ENCODE assay signal across 8 cellular contexts in the genomic region with DNA sequence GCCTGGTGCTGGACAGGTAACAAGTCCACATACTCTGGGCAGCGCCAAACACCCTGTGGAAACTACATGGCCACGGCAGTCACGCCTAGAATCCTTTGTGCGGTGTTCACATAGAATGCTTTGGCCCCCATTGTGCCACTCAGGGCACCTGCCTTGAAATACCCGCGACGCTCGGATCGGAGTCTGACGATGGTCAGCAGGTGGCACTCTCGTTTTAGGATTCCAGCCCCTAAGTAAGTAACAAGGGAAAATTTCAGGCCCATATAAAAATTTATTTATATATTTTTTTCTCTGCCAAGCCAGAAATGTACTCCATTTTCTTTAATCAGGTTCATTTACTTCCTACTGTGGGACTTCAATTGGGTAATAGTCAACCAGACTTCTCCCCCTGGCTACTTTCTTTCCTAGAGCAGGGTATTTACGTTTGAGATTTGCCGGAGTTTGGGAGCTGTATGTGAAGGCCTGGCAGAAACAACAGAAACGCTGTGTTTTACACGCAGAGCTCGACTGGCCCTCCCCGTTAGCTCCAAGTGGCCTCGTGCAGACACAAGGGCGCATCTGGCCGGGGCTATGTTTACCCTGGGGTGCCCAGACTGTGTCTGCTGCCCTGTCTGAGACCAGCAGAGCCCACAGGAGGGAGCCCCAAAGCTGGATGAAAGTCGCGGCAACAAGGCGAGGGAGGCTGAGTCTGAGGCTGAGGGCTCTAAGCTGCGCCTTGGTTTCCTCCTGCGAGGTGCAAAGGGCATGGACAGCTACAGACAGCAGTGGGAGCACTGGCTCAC. TPM values are rescaled to one million over a fixed set of nuclear protein-coding genes. Genes with fewer than 3 reads are reported as not detected.
DNase-seq lines count a peak whose midpoint lies in the region; ATAC-seq lines count a peak whose summit lies in the region.

No MANE protein-coding gene starts in this region.

- no CpG with 5 or more reads among the region's 25 CpGs for WGBS in iPS DF 6.9 (ENCODE audit: insufficient coverage, insufficient read length)

- no peak overlapping the region for H3K4me3 ChIP-seq in iPS DF 6.9 (ENCODE audit: low read length)
- peak overlapping the region; percentile 35 to 55 (median 42) for H3K4me3 ChIP-seq in skeletal muscle tissue (ENCODE audit: low read length in 3 of 3)

- no peak for ATAC-seq in GM21717 (IDR thresholded peaks at IDR 0.05; ENCODE audit: unreplicated experiment)
- ATAC-seq in HG02642 (IDR thresholded peaks at IDR 0.05; ENCODE audit: poor library complexity, unreplicated experiment): no peak

- H3K9ac ChIP-seq in skeletal muscle tissue (ENCODE audit: low read depth in 1 of 3, low read length in 3 of 3): peak overlapping the region in 2 of 3 donors; percentile 34 to 71

- H3K27ac ChIP-seq in iPS DF 6.9 (ENCODE audit: low read length) (no peak overlapping the region), skeletal muscle tissue (ENCODE audit: low read depth, low read length) (peak overlapping the region; percentile 50)

- no peaks in the 10 kb centered on the region for H3K27me3 ChIP-seq in iPS DF 6.9 (ENCODE audit: control insufficient read depth, insufficient read depth, low read length)
- H3K27me3 ChIP-seq in skeletal muscle tissue (ENCODE audit: control insufficient read depth in 3 of 3, insufficient read depth in 3 of 3, low read length in 3 of 3): no peaks in the 10 kb centered on the region

- in situ Hi-C loops in T47D (cut with HindIII; ENCODE audit: low pct_unique_long_range_greater_than_20kb, low sequenced_read_pairs): no loop called here
- in situ Hi-C loops in G401 (cut with HindIII; ENCODE audit: low sequenced_read_pairs): no loop called here

- H3K36me3 ChIP-seq in iPS DF 6.9 (ENCODE audit: control insufficient read depth, insufficient read depth, low read length) (no peaks in the 10 kb centered on the region), skeletal muscle tissue (ENCODE audit: control insufficient read depth in 3 of 3, insufficient read depth in 3 of 3, low read length in 3 of 3) (no peaks in the 10 kb centered on the region)

- H3K4me1 ChIP-seq in iPS DF 6.9 (ENCODE audit: control insufficient read depth, insufficient read depth, low read length): peaks cover 2% of the 10 kb centered on the region; the same call in 1 of the 2 replicates
- peaks cover 9 to 12% (median 12%) of the 10 kb centered on the region in 3 donors for H3K4me1 ChIP-seq in skeletal muscle tissue (ENCODE audit: control insufficient read depth in 3 of 3, insufficient read depth in 3 of 3, low read length in 3 of 3)

- DNase-seq in GDM1 (lab: John Stamatoyannopoulos, UW) (peak; percentile 58), NCI-H2107 (lab: John Stamatoyannopoulos, UW) (peak; percentile 15), T47D (ENCODE audit: low read depth in 1 of 2, low spot score in 1 of 2) (peak; percentile 6 to 59), iPS DF 6.9 (ENCODE audit: low read depth, low spot score) (peak; percentile 52), G401 (ENCODE audit: low spot score) (no peak)

- H3K9me3 ChIP-seq in iPS DF 6.9 (ENCODE audit: control insufficient read depth, insufficient read depth, low read length) (no peaks in the 10 kb centered on the region), skeletal muscle tissue (ENCODE audit: control insufficient read depth in 3 of 3, low read length in 3 of 3) (no peaks in the 10 kb centered on the region)

RNA-seq across cellular contexts. Expression of gene LRRC30, which starts 41.6 kb away (rescaled TPM):
- 9.4 TPM for total RNA-seq in skeletal muscle tissue
- total RNA-seq in G401 (2014; rRNA removed; shearing (Covaris generic)): not detected in 2 replicates

Comparison
In these comparisons a context has a peak if more than half of its experiments do, and no peak if none do; other contexts are left out.
1. RNA of gene LRRC30, which starts 41.6 kb away (total RNA-seq): 9.4 TPM in skeletal muscle tissue (single experiment); not detected in G401; every median in the first group is over 10 times any median in the second.